ENCODE assay signal across 11 cellular contexts in genomic region chr6:56841751-56842150, GRCh38.
DNase-seq lines count a peak whose midpoint lies in the region; ATAC-seq, FAIRE-seq and TF ChIP-seq lines count a peak whose summit lies in the region.
"Had no signal": no experiment of that assay in that cellular context is flagged by ENCODE, and none has a peak within 500 bp of the region (broad histone marks: within the 10 kb centered on the region; RNA-seq: fewer than 3 reads in every experiment).

No MANE protein-coding gene starts in this region.

- peak overlapping the region; percentile 91 for H3K4me3 Mint-ChIP-seq in chondrocyte (ENCODE audit: unreplicated experiment)

- TF ChIP-seq CTCF in A673 (conservative IDR thresholded peaks at IDR 0.05; ENCODE audit: low read depth, low read length): no peak
- TF ChIP-seq CTCF in chondrocyte (IDR thresholded peaks at IDR 0.05): no peak

- no TSS peak for BruUV-seq in A673 (replicated peaks; lab: Mats Ljungman, UMichigan)

- H3K4me1 ChIP-seq in A673 (ENCODE audit: insufficient read depth, low read length, poor library complexity, severe bottlenecking): no peaks in the 10 kb centered on the region
- peaks cover 33% of the 10 kb centered on the region for H3K4me1 ChIP-seq in muscle layer of colon (ENCODE audit: insufficient read depth, low read length)

- POLR2A ChIA-PET in A673 (lab: Charles Lee; ENCODE audit: low non-redundant PET): no interaction called here

- H3K36me3 ChIP-seq in A673 (ENCODE audit: insufficient read depth, low read length, poor library complexity, severe bottlenecking): no peaks in the 10 kb centered on the region
- no peaks in the 10 kb centered on the region for H3K36me3 ChIP-seq in muscle layer of colon (ENCODE audit: insufficient read depth, low read length)

- no peaks in the 10 kb centered on the region for H3K27me3 Mint-ChIP-seq in chondrocyte (ENCODE audit: low read depth)

- H3K4me3 ChIP-seq in A673 (ENCODE audit: low read depth, low read length, poor library complexity, severe bottlenecking): peak overlapping the region; percentile 84
- peak overlapping the region in 1 of 2 donors; percentile 98 for H3K4me3 ChIP-seq in muscle layer of colon (ENCODE audit: low read depth in 1 of 2, low read length in 2 of 2)

- H3K27ac Mint-ChIP-seq in chondrocyte (ENCODE audit: unreplicated experiment): peak overlapping the region; percentile 62
- H3K27ac Mint-ChIP-seq: activated CD4-positive, alpha-beta memory T cell treated with anti-CD3 and anti-CD28 coated beads for 36 hours had no signal

- DNase-seq in A673 (ENCODE audit: low spot score) (no peak), HTR-8/SVneo (ENCODE audit: insufficient read length, low spot score) (no peak), chondrocyte (ENCODE audit: low spot score) (no peak), D341Med (ENCODE audit: low spot score) (no peak), AG08395 (ENCODE audit: low spot score) (no peak), kidney tubule cell (ENCODE audit: low spot score) (no peak)
- DNase-seq: activated CD4-positive, alpha-beta memory T cell treated with anti-CD3 and anti-CD28 coated beads for 36 hours; NCI-H1436; retina had no signal

- CTCF ChIA-PET in A673 (lab: Charles Lee): no interaction called here

- no peak for ATAC-seq in GM18909 (IDR thresholded peaks at IDR 0.05; ENCODE audit: poor library complexity, unreplicated experiment)

- intact Hi-C loops in A673 (cut with micrococcal nuclease; ENCODE audit: unreplicated experiment): loop anchor here (5.0 kb wide), 1 partner anchor 74 kb away; no protein-coding TSS in a partner anchor

- no peak overlapping the region for H3K27ac ChIP-seq in A673 (ENCODE audit: low read depth, low read length, poor library complexity, severe bottlenecking)
- peak overlapping the region; percentile 17 for H3K27ac ChIP-seq in muscle layer of colon (ENCODE audit: low read depth, low read length)

- FAIRE-seq in HTR-8/SVneo (lab: Jason Lieb, UNC): peak; percentile 83

- no peaks in the 10 kb centered on the region for H3K36me3 Mint-ChIP-seq in chondrocyte (ENCODE audit: low read depth)
- H3K36me3 Mint-ChIP-seq: activated CD4-positive, alpha-beta memory T cell treated with anti-CD3 and anti-CD28 coated beads for 36 hours had no signal

- H3K27me3 ChIP-seq in A673 (replicated peaks; ENCODE audit: insufficient read depth, low read depth, low read length, poor library complexity) (no peaks in the 10 kb centered on the region), muscle layer of colon (ENCODE audit: control insufficient read depth in 1 of 2, insufficient read depth in 2 of 2, low read length in 2 of 2) (no peaks in the 10 kb centered on the region)

- peak overlapping the region; percentile 95 for H3K9ac ChIP-seq in muscle layer of colon (ENCODE audit: low read length)

- H3K4me1 Mint-ChIP-seq in chondrocyte (ENCODE audit: low read depth): peaks cover 55% of the 10 kb centered on the region

- no peaks in the 10 kb centered on the region for H3K9me3 Mint-ChIP-seq in chondrocyte (ENCODE audit: low read depth)
- H3K9me3 Mint-ChIP-seq: activated CD4-positive, alpha-beta memory T cell treated with anti-CD3 and anti-CD28 coated beads for 36 hours had no signal

- H3K9me3 ChIP-seq in A673 (ENCODE audit: low read depth, low read length, poor library complexity, severe bottlenecking): no peaks in the 10 kb centered on the region
- no peaks in the 10 kb centered on the region for H3K9me3 ChIP-seq in muscle layer of colon (ENCODE audit: low read length)
